In genomic region chr2:128522829-128523228, GRCh38 we compare ENCODE assay signal across 22 cellular contexts.
"Had no signal": no experiment of that assay in that cellular context is flagged by ENCODE, and none has a peak within 500 bp of the region (broad histone marks: within the 10 kb centered on the region; RNA-seq: fewer than 3 reads in every experiment).

No MANE protein-coding gene starts in this region.

- DNase-seq: MV-4-11, NCI-H1048, NCI-H1105, NCI-H1417, NCI-H1436 treated with DMSO at 0.1 percent for 48 hours, NCI-H1694, NCI-H187 treated with DMSO at 0.1 percent for 48 hours, NCI-H2029 treated with DMSO at 0.1 percent for 48 hours, NCI-H2171 treated with DMSO at 0.1 percent for 48 hours, NCI-H345, NCI-H446 treated with DMSO at 0.1 percent for 48 hours, NCI-H524 treated with DMSO at 0.1 percent for 48 hours, NCI-H69, NCI-H774, RPMI8226, SHP77, SK-N-SH, SW 1271 had no signal

- ATAC-seq: K562 had no signal

- H3K4me3 ChIP-seq: K562 had no signal

- H3K9me3 ChIP-seq: SK-N-SH had no signal

- H3K4me1 Mint-ChIP-seq: IgD-negative memory B cell had no signal

- H3K27ac Mint-ChIP-seq: IgD-negative memory B cell had no signal

- H3K27ac ChIP-seq: HL-60, KMS-11 had no signal

- H3K36me3 Mint-ChIP-seq: IgD-negative memory B cell had no signal

- H3K9ac ChIP-seq: KMS-11, SK-N-SH had no signal

- H3K9me2 ChIP-seq: SK-N-SH had no signal

- H3K4me2 ChIP-seq: KMS-11, SK-N-SH had no signal
